15 cellular contexts compared by ENCODE assay signal in the genomic region with DNA sequence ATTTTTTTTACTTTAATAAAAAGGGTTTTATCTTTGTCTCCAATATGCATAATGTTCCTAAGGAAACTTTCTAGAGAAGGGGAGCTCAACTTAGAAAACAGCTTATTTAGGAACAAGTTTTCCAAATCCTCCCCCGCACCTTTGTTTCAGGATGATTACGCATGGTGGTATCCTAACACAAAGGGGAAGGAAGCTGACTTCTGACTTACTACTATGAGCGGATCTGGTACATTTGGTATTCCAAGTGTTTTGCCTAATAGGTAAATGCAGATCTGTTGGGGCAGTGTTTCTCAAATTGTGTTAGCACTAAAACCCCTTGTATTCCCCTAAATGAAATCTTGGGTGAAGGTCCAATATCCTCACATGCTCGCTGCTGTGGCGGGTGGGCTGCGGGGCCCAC.
DNase-seq lines count a peak whose midpoint lies in the region; ATAC-seq and TF ChIP-seq lines count a peak whose summit lies in the region.
"Had no signal": no experiment of that assay in that cellular context is flagged by ENCODE, and none has a peak within 500 bp of the region (broad histone marks: within the 10 kb centered on the region; RNA-seq: fewer than 3 reads in every experiment).

No MANE protein-coding gene starts in this region.

- no peaks in the 10 kb centered on the region for H3K27me3 ChIP-seq in KMS-11 (ENCODE audit: insufficient read depth, low read depth)
- no peaks in the 10 kb centered on the region for H3K27me3 ChIP-seq in smooth muscle cell (ENCODE audit: low read depth)
- H3K27me3 ChIP-seq: neural progenitor cell had no signal

- H3K36me3 Mint-ChIP-seq in activated T-cell treated with anti-CD3 and anti-CD28 coated beads, Interleukin-2, amount 50 U/mL, for 24 hours (ENCODE audit: low read depth) = peaks cover 69% of the 10 kb centered on the region
- H3K36me3 Mint-ChIP-seq in central memory CD8-positive, alpha-beta T cell (ENCODE audit: insufficient read depth) = peaks cover 45% of the 10 kb centered on the region
- H3K36me3 Mint-ChIP-seq: neural progenitor cell, type B pancreatic cell had no signal

- ATAC-seq in central memory CD8-positive, alpha-beta T cell (replicated peaks; ENCODE audit: extremely low read depth, poor library complexity, severe bottlenecking) = no peak
- no peak for ATAC-seq in HG02870 (IDR thresholded peaks at IDR 0.05; ENCODE audit: unreplicated experiment)
- ATAC-seq in activated CD4-positive, CD25-positive, alpha-beta regulatory T cell treated with anti-CD3 and anti-CD28 coated beads, Interleukin-2, amount 50 U/mL, for 24 hours = no peak
- ATAC-seq: left cardiac atrium had no signal

- no peaks in the 10 kb centered on the region for H3K9me3 Mint-ChIP-seq in activated T-cell treated with anti-CD3 and anti-CD28 coated beads, Interleukin-2, amount 50 U/mL, for 24 hours
- H3K9me3 Mint-ChIP-seq in central memory CD8-positive, alpha-beta T cell = no peaks in the 10 kb centered on the region
- H3K9me3 Mint-ChIP-seq: neural progenitor cell, type B pancreatic cell had no signal

- peaks cover 6% of the 10 kb centered on the region; the same call in 1 of the 2 replicates for H4K20me1 ChIP-seq in KMS-11 (ENCODE audit: insufficient read depth)
- H4K20me1 ChIP-seq in smooth muscle cell (ENCODE audit: low read depth) = no peaks in the 10 kb centered on the region

- no peaks in the 10 kb centered on the region for H3K9me3 ChIP-seq in smooth muscle cell (replicated peaks; ENCODE audit: low read depth)

- peak overlapping the region; percentile 98 for H3K27ac Mint-ChIP-seq in activated T-cell treated with anti-CD3 and anti-CD28 coated beads, Interleukin-2, amount 50 U/mL, for 24 hours
- H3K27ac Mint-ChIP-seq in central memory CD8-positive, alpha-beta T cell (ENCODE audit: low read depth) = peak overlapping the region; percentile 99
- H3K27ac Mint-ChIP-seq: mesothelial cell of epicardium, neural progenitor cell, type B pancreatic cell had no signal

- peak overlapping the region; percentile 6 for H3K4me3 Mint-ChIP-seq in activated T-cell treated with anti-CD3 and anti-CD28 coated beads, Interleukin-2, amount 50 U/mL, for 24 hours
- no peak overlapping the region for H3K4me3 Mint-ChIP-seq in central memory CD8-positive, alpha-beta T cell
- H3K4me3 Mint-ChIP-seq: mesothelial cell of epicardium, neural progenitor cell, type B pancreatic cell had no signal

- H3K9ac ChIP-seq in KMS-11 (no peak overlapping the region), smooth muscle cell (ENCODE audit: low read depth) (no peak overlapping the region)
- H3K9ac ChIP-seq: neural progenitor cell had no signal

- no peaks in the 10 kb centered on the region for H3K27me3 Mint-ChIP-seq in activated T-cell treated with anti-CD3 and anti-CD28 coated beads, Interleukin-2, amount 50 U/mL, for 24 hours
- no peaks in the 10 kb centered on the region for H3K27me3 Mint-ChIP-seq in central memory CD8-positive, alpha-beta T cell
- H3K27me3 Mint-ChIP-seq: type B pancreatic cell had no signal

- H3K4me1 ChIP-seq in KMS-11 (ENCODE audit: low read depth, poor library complexity, severe bottlenecking) = peaks cover 52% of the 10 kb centered on the region
- H3K4me1 ChIP-seq in smooth muscle cell (ENCODE audit: low read depth) = peaks cover 19% of the 10 kb centered on the region
- H3K4me1 ChIP-seq: neural progenitor cell had no signal

- H3K27ac ChIP-seq in KMS-11 = no peak overlapping the region; the same call in 1 of the 2 replicates
- peak overlapping the region; percentile 99 for H3K27ac ChIP-seq in smooth muscle cell (ENCODE audit: low read depth)
- H3K27ac ChIP-seq: neural progenitor cell had no signal

- 97% methylated on average over 6 of the region's 6 CpGs for WGBS in smooth muscle cell (ENCODE audit: low lambda C conversion rate)

- H3K79me2 ChIP-seq in KMS-11 (ENCODE audit: insufficient read depth, low read depth) = peaks cover 54% of the 10 kb centered on the region
- H3K79me2 ChIP-seq in smooth muscle cell (ENCODE audit: low read depth) = peaks cover 14% of the 10 kb centered on the region

- H3K36me3 ChIP-seq in KMS-11 (ENCODE audit: insufficient read depth) = no peaks in the 10 kb centered on the region
- H3K36me3 ChIP-seq in smooth muscle cell (ENCODE audit: low read depth) = no peaks in the 10 kb centered on the region
- H3K36me3 ChIP-seq: neural progenitor cell had no signal

- peaks cover 12% of the 10 kb centered on the region for H3F3A ChIP-seq in smooth muscle cell (ENCODE audit: low read depth)

- TF ChIP-seq CTCF in KMS-11 (conservative IDR thresholded peaks at IDR 0.05; ENCODE audit: low read depth, low read length) (no peak), smooth muscle cell (IDR thresholded peaks at IDR 0.05; ENCODE audit: borderline replicate concordance, insufficient read depth, poor library complexity, severe bottlenecking) (no peak)

- H3K4me1 Mint-ChIP-seq in activated T-cell treated with anti-CD3 and anti-CD28 coated beads, Interleukin-2, amount 50 U/mL, for 24 hours (ENCODE audit: low read depth) = peaks cover 57% of the 10 kb centered on the region
- H3K4me1 Mint-ChIP-seq in central memory CD8-positive, alpha-beta T cell = peaks cover 65% of the 10 kb centered on the region
- H3K4me1 Mint-ChIP-seq: mesothelial cell of epicardium, neural progenitor cell had no signal

- peak overlapping the region; percentile 5; the same call in 1 of the 2 replicates for H3K4me2 ChIP-seq in KMS-11
- no peak overlapping the region for H3K4me2 ChIP-seq in smooth muscle cell
- H3K4me2 ChIP-seq: neural progenitor cell had no signal

- no peak for DNase-seq in activated T-cell treated with anti-CD3 and anti-CD28 coated beads, Interleukin-2, amount 50 U/mL, for 24 hours
- no peak for DNase-seq in activated T-cell treated with anti-CD3 and anti-CD28 coated beads, Interleukin-2, amount 50 U/mL, for 48 hours
- no peak for DNase-seq in central memory CD8-positive, alpha-beta T cell (ENCODE audit: low spot score in 2 of 2)
- no peak for DNase-seq in smooth muscle cell (lab: John Stamatoyannopoulos, UW; ENCODE audit: unreplicated experiment)
- no peak for DNase-seq in RPMI8226
- DNase-seq: left cardiac atrium; NCI-H1417; NCI-H2171 treated with DMSO at 0.1 percent for 48 hours; stimulated activated CD4-positive, alpha-beta T cell treated with anti-CD3 and anti-CD28 coated beads, Interleukin-12 subunit alpha, Interleukin-12 subunit beta, amount 100 ng/mL, for 4 hours had no signal

- H3K4me3 ChIP-seq in KMS-11 (IDR thresholded peaks at IDR 0.05; ENCODE audit: insufficient read depth, low read depth, low read length) = no peak overlapping the region
- no peak overlapping the region for H3K4me3 ChIP-seq in smooth muscle cell
- H3K4me3 ChIP-seq: neural progenitor cell had no signal

- H2AFZ ChIP-seq in KMS-11 (ENCODE audit: low read depth) (no peak overlapping the region), smooth muscle cell (ENCODE audit: low read depth) (no peak overlapping the region)
- H2AFZ ChIP-seq: neural progenitor cell had no signal
